8 cellular contexts compared by ENCODE assay signal in the genomic region with DNA sequence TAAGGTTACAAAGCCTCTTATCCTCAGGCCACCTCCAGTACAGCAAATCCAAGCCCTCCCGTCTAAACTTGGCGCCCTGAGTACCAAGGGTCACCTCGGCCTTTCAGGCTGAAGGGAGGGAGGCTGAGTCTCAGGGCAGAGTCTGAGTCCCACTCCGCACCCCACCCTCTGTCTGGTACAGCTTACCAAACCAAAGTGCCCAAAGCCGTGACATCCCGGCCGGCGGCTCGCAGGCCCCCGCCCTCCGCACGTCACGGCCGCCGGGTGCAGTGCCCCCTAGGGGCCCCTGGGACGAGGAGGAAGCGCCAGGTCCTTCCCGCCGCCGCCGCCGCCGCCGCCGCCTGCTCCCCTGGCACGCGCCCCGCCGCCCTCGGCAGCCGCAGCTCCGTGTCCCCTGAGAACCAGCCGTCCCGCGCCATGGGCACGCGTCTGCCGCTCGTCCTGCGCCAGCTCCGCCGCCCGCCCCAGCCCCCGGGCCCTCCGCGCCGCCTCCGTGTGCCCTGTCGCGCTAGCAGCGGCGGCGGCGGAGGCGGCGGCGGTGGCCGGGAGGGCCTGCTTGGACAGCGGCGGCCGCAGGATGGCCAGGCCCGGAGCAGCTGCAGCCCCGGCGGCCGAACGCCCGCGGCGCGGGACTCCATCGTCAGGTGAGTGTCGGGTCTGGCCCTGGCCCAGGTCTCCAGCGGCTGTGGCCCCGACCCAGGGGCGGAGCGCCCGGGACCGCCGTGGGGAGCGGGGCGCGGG. TPM values are rescaled to one million over a fixed set of nuclear protein-coding genes. Genes with fewer than 3 reads are reported as not detected.
DNase-seq lines count a peak whose midpoint lies in the region; ATAC-seq and TF ChIP-seq lines count a peak whose summit lies in the region.

A gene (plus strand): TSS at position 297 of the 741 bp plus-strand sequence. CDS start 121 bp downstream, at position 418.

- H3K9me3 ChIP-seq in T-helper 17 cell (ENCODE audit: control insufficient read depth, low read length, poor library complexity, severe bottlenecking) (no peaks in the 10 kb centered on the region), right cardiac atrium (ENCODE audit: control insufficient read depth, low read length) (no peaks in the 10 kb centered on the region), aorta (ENCODE audit: control insufficient read depth, low read length) (no peaks in the 10 kb centered on the region)

- H3K27me3 ChIP-seq in right cardiac atrium (ENCODE audit: control insufficient read depth, insufficient read depth) = no peaks in the 10 kb centered on the region
- no peaks in the 10 kb centered on the region for H3K27me3 ChIP-seq in rectal smooth muscle tissue (ENCODE audit: control insufficient read depth, insufficient read depth, low read length)
- H3K27me3 ChIP-seq in aorta (ENCODE audit: control insufficient read depth in 1 of 2, insufficient read depth in 2 of 2, low read length in 1 of 2) = no peaks in the 10 kb centered on the region

- no peaks in the 10 kb centered on the region for H3K4me1 ChIP-seq in right cardiac atrium (ENCODE audit: control insufficient read depth, insufficient read depth, low read length)
- H3K4me1 ChIP-seq in rectal smooth muscle tissue (ENCODE audit: control insufficient read depth, insufficient read depth, low read length) = peaks cover 3% of the 10 kb centered on the region
- H3K4me1 ChIP-seq in aorta (ENCODE audit: control insufficient read depth in 1 of 2, insufficient read depth in 2 of 2, low read length in 2 of 2) = no peaks in the 10 kb centered on the region

- POLR2A ChIA-PET in GM10248 (lab: Yijun Ruan, JAX) = interaction anchor here (1.3 kb wide), 1 partner anchor 19 kb away, joined by 4 read pairs; no protein-coding TSS in a partner anchor

- WGBS in right cardiac atrium = under 1% methylated on average over 79 of the region's 82 CpGs
- WGBS in aorta, 2 donors = 0% methylated on average over 66 to 82 of the region's 82 CpGs

- H3K36me3 ChIP-seq in rectal smooth muscle tissue (ENCODE audit: control insufficient read depth, insufficient read depth, low read length) (no peaks in the 10 kb centered on the region), aorta (ENCODE audit: control insufficient read depth in 1 of 2, insufficient read depth in 2 of 2, low read length in 1 of 2) (no peaks in the 10 kb centered on the region)

- peaks cover 9% of the 10 kb centered on the region for H3K36me3 Mint-ChIP-seq in T-helper 17 cell (ENCODE audit: low read depth)

- peaks cover 8% of the 10 kb centered on the region for H3K4me1 Mint-ChIP-seq in T-helper 17 cell

- H3K4me3 ChIP-seq in LNCaP clone FGC (ENCODE audit: low read depth, low read length) = peak within 1 kb of the TSS; percentile 68
- H3K4me3 ChIP-seq in right cardiac atrium (ENCODE audit: low read length) = peak within 1 kb of the TSS; percentile 84
- peak within 1 kb of the TSS; percentile 78 for H3K4me3 ChIP-seq in rectal smooth muscle tissue (ENCODE audit: low read length)
- H3K4me3 ChIP-seq in aorta (ENCODE audit: low read length in 2 of 2) = peak within 1 kb of the TSS; percentile 81 to 86

- H3K27ac ChIP-seq in angular gyrus (ENCODE audit: low read depth, low read length) = peak within 1 kb of the TSS; percentile 73
- peak within 1 kb of the TSS; percentile 68 for H3K27ac ChIP-seq in right cardiac atrium (ENCODE audit: low read length)
- peak within 1 kb of the TSS; percentile 87 for H3K27ac ChIP-seq in rectal smooth muscle tissue (ENCODE audit: low read depth, low read length)
- H3K27ac ChIP-seq in aorta (ENCODE audit: low read depth in 1 of 2, low read length in 2 of 2) = peak within 1 kb of the TSS; percentile 79 to 83

- peak within 1 kb of the TSS; percentile 54 for H3K27ac Mint-ChIP-seq in T-helper 17 cell

- ATAC-seq in T-helper 17 cell (peak; percentile 76), right cardiac atrium (peak; percentile 78 to 81), aorta (ENCODE audit: low FRiP score) (peak; percentile 82)

- peaks cover 24% of the 10 kb centered on the region for H3K27me3 Mint-ChIP-seq in T-helper 17 cell

- peak; percentile 81 for TF ChIP-seq CTCF in GM10248 (IDR thresholded peaks at IDR 0.05; ENCODE audit: control extremely low read depth, extremely low read depth, low read depth, missing control alignments)
- peak; percentile 77 for TF ChIP-seq CTCF in LNCaP clone FGC (IDR thresholded peaks at IDR 0.05; ENCODE audit: control insufficient read depth, extremely low read depth, insufficient read depth)

- peak within 1 kb of the TSS; percentile 89 for H3K9ac ChIP-seq in rectal smooth muscle tissue (ENCODE audit: low read length)

- CTCF ChIA-PET in GM10248 (lab: Yijun Ruan, JAX) = interaction anchor here (0.6 to 8.1 kb wide), 14 partner anchors 10 to 459 kb away, joined by 3 to 66 read pairs (median 5); no protein-coding TSS in a partner anchor

- DNase-seq in GM10248 (ENCODE audit: extremely low spot score) (peak; percentile 89), H4 (ENCODE audit: low spot score) (peak; percentile 61), LNCaP clone FGC (ENCODE audit: low read depth) (no peak), T-helper 17 cell (peak; percentile 59 to 60 (median 59)), right cardiac atrium (peak; percentile 88 to 92 (median 90)), aorta (peak; percentile 89 to 95)

- intact Hi-C loops in right cardiac atrium (cut with DNase I) (no loop called here), aorta (cut with DNase I) (no loop called here)

- peak within 1 kb of the TSS; percentile 97 for H3K4me3 Mint-ChIP-seq in T-helper 17 cell

RNA-seq across cellular contexts. Expression of the gene that starts here (rescaled TPM):
- total RNA-seq in H4 (2014; rRNA removed; shearing (Covaris generic)) = 16.3 and 20.1 TPM in 2 replicates
- 10 to 100 TPM; 14.5 to 22.1 TPM for total RNA-seq in T-helper 17 cell
- total RNA-seq in right cardiac atrium = 10 to 100 TPM in 1 of 4 donors, 1 to 10 TPM in 3; 3.3 to 18.2 (median 5.3) TPM
- 2.4 TPM for polyA plus RNA-seq in right cardiac atrium
- total RNA-seq in aorta = 10 to 100 TPM; 65.3 to 65.8 TPM
- 10 to 100 TPM; 20.4 to 46.2 TPM for polyA plus RNA-seq in aorta
